Comparison of ENCODE assay signal across 8 cellular contexts in genomic region chr6:131924881-131925474, GRCh38. TPM values are rescaled to one million over a fixed set of nuclear protein-coding genes. Genes with fewer than 3 reads are reported as not detected.
A peak's percentile ranks its signal among the peaks of the same experiment; 100 is the strongest.
DNase-seq lines count a peak whose midpoint lies in the region; ATAC-seq and TF ChIP-seq lines count a peak whose summit lies in the region.

No MANE protein-coding gene starts in this region.

- H3K27me3 ChIP-seq in thoracic aorta (replicated peaks; ENCODE audit: insufficient read depth), result no peaks in the 10 kb centered on the region

- H3K36me3 ChIP-seq in thoracic aorta, result no peaks in the 10 kb centered on the region

- in situ Hi-C loops in SK-MEL-5 (cut with HindIII; ENCODE audit: low pct_unique_long_range_greater_than_20kb, low sequenced_read_pairs), result no loop called here

- peaks cover 0 to 16% of the 10 kb centered on the region in 2 donors for H3K4me1 ChIP-seq in thoracic aorta (ENCODE audit: control insufficient read depth in 1 of 2, low read depth in 2 of 2)

- CTCF ChIA-PET in HEK293T (lab: Yijun Ruan, JAX), result interaction anchor here (0.8 to 1.9 kb wide), 14 partner anchors 10 to 375 kb away, joined by 3 to 8 read pairs (median 3); no protein-coding TSS in a partner anchor

- ATAC-seq in thoracic aorta (ENCODE audit: insufficient number of reproducible peaks, low FRiP score, low read depth), result no peak
- ATAC-seq in HG02885 (IDR thresholded peaks at IDR 0.05; ENCODE audit: poor library complexity, unreplicated experiment), result no peak
- no peak for ATAC-seq in HG03175 (IDR thresholded peaks at IDR 0.05; ENCODE audit: unreplicated experiment)
- ATAC-seq in HG02970 (IDR thresholded peaks at IDR 0.05; ENCODE audit: low FRiP score, unreplicated experiment), result no peak

- peaks cover 3% of the 10 kb centered on the region for H3K9me3 ChIP-seq in thoracic aorta

- DNase-seq in AG09309 (ENCODE audit: low read depth) (no peak), HEK293T (ENCODE audit: extremely low spot score) (peak; percentile 45), SK-MEL-5 (ENCODE audit: low read depth, low spot score) (peak; percentile 73), glomerular visceral epithelial cell (ENCODE audit: extremely low spot score) (peak; percentile 61), thoracic aorta (ENCODE audit: low spot score) (no peak)

- H3K4me3 ChIP-seq in AG09309 (ENCODE audit: control insufficient read depth, low read depth, low read length) (no peak overlapping the region), thoracic aorta (peak overlapping the region; percentile 27)

- POLR2A ChIA-PET in HEK293T (lab: Yijun Ruan, JAX), result no interaction called here

- TF ChIP-seq CTCF in AG09309 (IDR thresholded peaks at IDR 0.05; ENCODE audit: control insufficient read depth, insufficient read depth, low read depth, low read length, missing control alignments) (peak; percentile 55), thoracic aorta (IDR thresholded peaks at IDR 0.05) (peak; percentile 55)

- no peak overlapping the region for H3K27ac ChIP-seq in thoracic aorta

TF ChIP-seq in HEK293T, 16 proteins besides CTCF, POLR2A, EP300 and RAD21:
- TF ChIP-seq CTBP1 (IDR thresholded peaks at IDR 0.05; ENCODE audit: borderline replicate concordance) (no peak), NFRKB (IDR thresholded peaks at IDR 0.05) (no peak), FOXM1 (IDR thresholded peaks at IDR 0.05; ENCODE audit: borderline replicate concordance) (no peak)
- TF ChIP-seq, protein P1, sequence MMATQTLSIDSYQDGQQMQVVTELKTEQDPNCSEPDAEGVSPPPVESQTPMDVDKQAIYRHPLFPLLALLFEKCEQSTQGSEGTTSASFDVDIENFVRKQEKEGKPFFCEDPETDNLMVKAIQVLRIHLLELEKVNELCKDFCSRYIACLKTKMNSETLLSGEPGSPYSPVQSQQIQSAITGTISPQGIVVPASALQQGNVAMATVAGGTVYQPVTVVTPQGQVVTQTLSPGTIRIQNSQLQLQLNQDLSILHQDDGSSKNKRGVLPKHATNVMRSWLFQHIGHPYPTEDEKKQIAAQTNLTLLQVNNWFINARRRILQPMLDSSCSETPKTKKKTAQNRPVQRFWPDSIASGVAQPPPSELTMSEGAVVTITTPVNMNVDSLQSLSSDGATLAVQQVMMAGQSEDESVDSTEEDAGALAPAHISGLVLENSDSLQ (IDR thresholded peaks at IDR 0.05), result peak; percentile 28; the same call in 1 of the 2 replicates
TF ChIP-seq in HEK293T: peak in this region for 1.

RNA-seq across cellular contexts. Expression of gene CCN2, which starts 26.2 kb away (rescaled TPM):
- 1.8 and 3.1 TPM in 2 replicates for total RNA-seq in SK-MEL-5 (2014; rRNA removed; shearing (Covaris generic))
- polyA plus RNA-seq in SK-MEL-5 (2015; cell fraction: cytosol; rRNA removed), result 17.6 and 20.3 TPM in 2 replicates
- polyA plus RNA-seq in SK-MEL-5 (2015; cell fraction: nucleus; rRNA removed), result 11.6 and 12.4 TPM in 2 replicates
- 1,000 to 10,000 TPM in 1 of 2 donors, 100 to 1,000 TPM in 1; 821 to 1,207 TPM for total RNA-seq in thoracic aorta

Comparison
In these comparisons a context has a peak if more than half of its experiments do, and no peak if none do; other contexts are left out.
1. DNase-seq: peak in HEK293T (single experiment), SK-MEL-5 (single experiment) and glomerular visceral epithelial cell (single experiment); none in AG09309 (single experiment) and thoracic aorta (single experiment).
2. RNA of gene CCN2, which starts 26.2 kb away (total RNA-seq): 821 to 1,207 TPM in thoracic aorta; 1.8 to 3.1 TPM in SK-MEL-5; every median in the first group is over 100 times any median in the second.